ENCODE assay signal across 34 cellular contexts in genomic region chr16:11462861-11463260, GRCh38.
"Had no signal": no experiment of that assay in that cellular context is flagged by ENCODE, and none has a peak within 500 bp of the region (broad histone marks: within the 10 kb centered on the region; RNA-seq: fewer than 3 reads in every experiment).

No MANE protein-coding gene starts in this region.

- H3K4me1 ChIP-seq: adrenal gland, body of pancreas, breast epithelium had no signal

- H3K36me3 Mint-ChIP-seq: activated CD4-positive, alpha-beta memory T cell treated with anti-CD3 and anti-CD28 coated beads for 36 hours; activated naive CD4-positive, alpha-beta T cell treated with anti-CD3 and anti-CD28 coated beads, Interleukin-2, amount 50 U/mL, for 72 hours; activated naive CD8-positive, alpha-beta T cell treated with anti-CD3 and anti-CD28 coated beads for 36 hours had no signal

- H3K27ac ChIP-seq: adrenal gland, body of pancreas, brain microvascular endothelial cell, breast epithelium, VCaP had no signal

- H3K4me1 Mint-ChIP-seq: activated B cell treated with CpG ODN at 0.5 μM for 24 hours; activated CD4-positive, alpha-beta T cell treated with anti-CD3 and anti-CD28 coated beads, Interleukin-2, amount 10 ng/mL, durations not matched to agents 24 days and 14 days; activated naive CD8-positive, alpha-beta T cell treated with anti-CD3 and anti-CD28 coated beads for 36 hours had no signal

- H3K27me3 ChIP-seq: adrenal gland, body of pancreas, brain microvascular endothelial cell, breast epithelium had no signal

- H3K9me3 Mint-ChIP-seq: activated B cell treated with CpG ODN at 0.5 μM for 24 hours; activated CD4-positive, alpha-beta memory T cell treated with anti-CD3 and anti-CD28 coated beads for 36 hours; activated CD4-positive, alpha-beta T cell treated with anti-CD3 and anti-CD28 coated beads, Interleukin-2, amount 10 ng/mL, durations not matched to agents 24 days and 14 days; activated CD8-positive, alpha-beta T cell treated with anti-CD3 and anti-CD28 coated beads for 36 hours; activated naive CD4-positive, alpha-beta T cell treated with anti-CD3 and anti-CD28 coated beads for 36 hours; activated naive CD4-positive, alpha-beta T cell treated with anti-CD3 and anti-CD28 coated beads, Interleukin-2, amount 50 U/mL, for 72 hours; activated naive CD8-positive, alpha-beta T cell treated with anti-CD3 and anti-CD28 coated beads for 36 hours; activated T-cell treated with anti-CD3 and anti-CD28 coated beads, Interleukin-2, amount 50 U/mL, for 4 hours; activated T-cell treated with anti-CD3 and anti-CD28 coated beads, Interleukin-2, amount 50 U/mL, for 72 hours; activated T-helper 1 cell treated with anti-CD3 and anti-CD28 coated beads, Interleukin-12 subunit alpha, Interleukin-12 subunit beta, Interleukin-2, Interleukin-4 antibody, amounts not matched to agents 30 ng/mL and 10 ng/mL and 1 ng/mL, durations not matched to agents 14 hours and 24 hours and 36 hours; activated T-helper 17 cell treated with anti-CD3 and anti-CD28 coated beads, Interleukin-2, amount 50 U/mL, for 72 hours; T-helper 1 cell treated with Interleukin-12 subunit alpha and Interleukin-12 subunit beta and Interleukin-4 antibody, amounts not matched to agents 30 μg/mL and 1 μg/mL, for 36 hours; T-helper 2 cell treated with Interferon-gamma antibody and Interleukin-4, amounts not matched to agents 5 μg/mL and 100 μg/mL, for 36 hours had no signal

- H3K27ac Mint-ChIP-seq: activated B cell treated with CpG ODN at 0.5 μM for 24 hours; activated CD4-positive, alpha-beta memory T cell treated with anti-CD3 and anti-CD28 coated beads for 36 hours; activated CD4-positive, alpha-beta T cell treated with anti-CD3 and anti-CD28 coated beads, Interleukin-2, amount 10 ng/mL, durations not matched to agents 24 days and 14 days; activated CD8-positive, alpha-beta T cell treated with anti-CD3 and anti-CD28 coated beads for 36 hours; activated naive CD4-positive, alpha-beta T cell treated with anti-CD3 and anti-CD28 coated beads for 36 hours; activated naive CD8-positive, alpha-beta T cell treated with anti-CD3 and anti-CD28 coated beads for 36 hours; activated T-cell treated with anti-CD3 and anti-CD28 coated beads, Interleukin-2, amount 50 U/mL, for 72 hours; activated T-helper 1 cell treated with anti-CD3 and anti-CD28 coated beads, Interleukin-12 subunit alpha, Interleukin-12 subunit beta, Interleukin-2, Interleukin-4 antibody, amounts not matched to agents 30 ng/mL and 10 ng/mL and 1 ng/mL, durations not matched to agents 14 hours and 24 hours and 36 hours; activated T-helper 17 cell treated with anti-CD3 and anti-CD28 coated beads, Interleukin-2, amount 50 U/mL, for 72 hours; T-helper 1 cell treated with Interleukin-12 subunit alpha and Interleukin-12 subunit beta and Interleukin-4 antibody, amounts not matched to agents 30 μg/mL and 1 μg/mL, for 36 hours; T-helper 2 cell treated with Interferon-gamma antibody and Interleukin-4, amounts not matched to agents 5 μg/mL and 100 μg/mL, for 36 hours had no signal

- H3K4me3 ChIP-seq: adrenal gland, body of pancreas, breast epithelium had no signal

- H3K4me3 Mint-ChIP-seq: activated B cell treated with CpG ODN at 0.5 μM for 24 hours; activated CD4-positive, alpha-beta memory T cell treated with anti-CD3 and anti-CD28 coated beads for 36 hours; activated CD4-positive, alpha-beta T cell treated with anti-CD3 and anti-CD28 coated beads, Interleukin-2, amount 10 ng/mL, durations not matched to agents 24 days and 14 days; activated CD8-positive, alpha-beta T cell treated with anti-CD3 and anti-CD28 coated beads for 36 hours; activated naive CD4-positive, alpha-beta T cell treated with anti-CD3 and anti-CD28 coated beads for 36 hours; activated naive CD8-positive, alpha-beta T cell treated with anti-CD3 and anti-CD28 coated beads for 36 hours; activated T-cell treated with anti-CD3 and anti-CD28 coated beads, Interleukin-2, amount 50 U/mL, for 4 hours; activated T-cell treated with anti-CD3 and anti-CD28 coated beads, Interleukin-2, amount 50 U/mL, for 72 hours; activated T-helper 1 cell treated with anti-CD3 and anti-CD28 coated beads, Interleukin-12 subunit alpha, Interleukin-12 subunit beta, Interleukin-2, Interleukin-4 antibody, amounts not matched to agents 30 ng/mL and 10 ng/mL and 1 ng/mL, durations not matched to agents 14 hours and 24 hours and 36 hours; activated T-helper 17 cell treated with anti-CD3 and anti-CD28 coated beads, Interleukin-2, amount 50 U/mL, for 72 hours; T-helper 1 cell treated with Interleukin-12 subunit alpha and Interleukin-12 subunit beta and Interleukin-4 antibody, amounts not matched to agents 30 μg/mL and 1 μg/mL, for 36 hours; T-helper 2 cell treated with Interferon-gamma antibody and Interleukin-4, amounts not matched to agents 5 μg/mL and 100 μg/mL, for 36 hours had no signal

- ATAC-seq: activated CD8-positive, alpha-beta T cell treated with anti-CD3 and anti-CD28 coated beads for 36 hours; activated naive CD4-positive, alpha-beta T cell treated with anti-CD3 and anti-CD28 coated beads, Interleukin-2, amount 50 U/mL, for 72 hours; activated T-cell treated with anti-CD3 and anti-CD28 coated beads, Interleukin-2, amount 50 U/mL, for 4 hours; activated T-cell treated with anti-CD3 and anti-CD28 coated beads, Interleukin-2, amount 50 U/mL, for 72 hours; activated T-helper 17 cell treated with anti-CD3 and anti-CD28 coated beads, Interleukin-2, amount 50 U/mL, for 72 hours; body of pancreas had no signal

- H3K36me3 ChIP-seq: adrenal gland, brain microvascular endothelial cell, breast epithelium had no signal

- DNase-seq: activated B cell treated with CpG ODN at 0.5 μM for 24 hours; activated CD4-positive, alpha-beta memory T cell treated with anti-CD3 and anti-CD28 coated beads for 36 hours; activated CD4-positive, alpha-beta T cell treated with anti-CD3 and anti-CD28 coated beads for 4 hours; activated CD4-positive, alpha-beta T cell treated with anti-CD3 and anti-CD28 coated beads, Interleukin-2, amount 10 ng/mL, durations not matched to agents 24 days and 14 days; activated CD4-positive, alpha-beta T cell treated with anti-CD3 and anti-CD28 coated beads, Interleukin-2, amount 50 U/mL, for 1 hour; activated CD4-positive, alpha-beta T cell treated with anti-CD3 and anti-CD28 coated beads, Interleukin-2, amount 50 U/mL, for 4 hours; activated CD4-positive, CD25-positive, alpha-beta regulatory T cell treated with anti-CD3 and anti-CD28 coated beads, Interleukin-2, amount 50 U/mL, for 72 hours; activated CD8-positive, alpha-beta memory T cell treated with anti-CD3 and anti-CD28 coated beads, Interleukin-2, amount 50 U/mL, for 4 hours; activated CD8-positive, alpha-beta T cell treated with anti-CD3 and anti-CD28 coated beads for 36 hours; activated effector memory CD4-positive, alpha-beta T cell treated with anti-CD3 and anti-CD28 coated beads, Interleukin-2, amount 50 U/mL, for 16 hours; activated gamma-delta T cell treated with Interleukin-2 at 50 U/mL for 16 hours; activated naive CD4-positive, alpha-beta T cell; activated naive CD4-positive, alpha-beta T cell treated with anti-CD3 and anti-CD28 coated beads for 36 hours; activated naive CD4-positive, alpha-beta T cell treated with anti-CD3 and anti-CD28 coated beads, Interleukin-2, amount 50 U/mL, for 16 hours; activated naive CD8-positive, alpha-beta T cell treated with anti-CD3 and anti-CD28 coated beads for 36 hours; activated T-cell treated with anti-CD3 and anti-CD28 coated beads for 4 hours; activated T-cell treated with anti-CD3 and anti-CD28 coated beads, Interleukin-2, amount 50 U/mL, for 1 hour; activated T-cell treated with anti-CD3 and anti-CD28 coated beads, Interleukin-2, amount 50 U/mL, for 4 hours; activated T-cell treated with anti-CD3 and anti-CD28 coated beads, Interleukin-2, amount 50 U/mL, for 72 hours; adrenal gland; amniotic stem cell; body of pancreas; brain microvascular endothelial cell; central memory CD4-positive, alpha-beta T cell; T-helper 1 cell; T-helper 2 cell; T-helper 9 cell had no signal

- H3K9me3 ChIP-seq: adrenal gland, body of pancreas, breast epithelium had no signal

- H3K27me3 Mint-ChIP-seq: activated B cell treated with CpG ODN at 0.5 μM for 24 hours; activated CD4-positive, alpha-beta memory T cell treated with anti-CD3 and anti-CD28 coated beads for 36 hours; activated CD8-positive, alpha-beta T cell treated with anti-CD3 and anti-CD28 coated beads for 36 hours; activated naive CD8-positive, alpha-beta T cell treated with anti-CD3 and anti-CD28 coated beads for 36 hours; activated T-helper 17 cell treated with anti-CD3 and anti-CD28 coated beads, Interleukin-2, amount 50 U/mL, for 72 hours had no signal
